Comparison of ENCODE assay signal across 9 cellular contexts in the genomic region with DNA sequence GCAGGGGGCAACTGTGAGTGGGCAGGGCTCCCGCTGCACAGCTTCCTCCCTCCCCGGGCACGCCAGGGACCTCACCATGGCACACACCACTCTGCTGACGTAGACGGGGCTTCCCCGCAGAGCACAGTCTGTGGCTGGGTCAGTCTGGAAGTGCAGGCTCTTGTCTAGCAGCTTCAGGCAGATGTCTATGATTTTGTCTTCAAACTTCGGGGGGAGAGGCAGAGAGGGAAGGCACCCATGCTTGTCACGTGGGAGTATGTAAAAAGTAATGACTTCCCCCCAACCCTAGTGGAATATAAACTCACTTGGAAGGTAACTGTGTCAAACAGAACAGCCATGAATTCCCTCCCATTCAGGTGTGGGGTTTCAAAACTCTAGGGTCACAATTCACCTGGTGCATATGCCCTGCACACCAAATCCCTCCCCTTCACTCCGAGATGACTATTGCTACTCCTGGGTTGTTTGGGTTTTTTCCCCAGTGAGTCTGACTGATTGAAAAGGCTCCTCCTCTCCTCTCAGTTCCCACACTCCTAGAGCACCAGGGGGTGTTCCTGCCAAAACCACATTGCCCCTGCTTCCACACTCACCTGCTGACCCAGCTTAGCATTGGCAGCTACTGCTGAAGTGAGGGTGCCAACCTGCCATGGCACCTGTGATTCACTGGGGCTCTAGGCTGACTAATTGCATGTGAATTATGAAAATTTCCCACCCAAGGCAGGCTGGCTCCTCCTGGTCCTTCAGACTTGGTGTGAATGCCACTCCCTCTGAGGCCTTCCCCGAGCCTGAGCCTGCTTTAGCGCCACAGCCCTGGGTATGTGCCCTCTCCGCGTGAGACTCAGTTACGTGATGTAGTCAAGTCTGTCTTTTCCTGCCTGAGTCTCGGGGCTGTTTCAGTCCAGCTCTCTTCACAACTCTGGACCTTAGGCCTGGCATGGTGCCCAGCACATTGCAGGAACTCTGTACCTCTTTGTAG. TPM values are rescaled to one million over a fixed set of nuclear protein-coding genes. Genes with fewer than 3 reads are reported as not detected.
DNase-seq lines count a peak whose midpoint lies in the region; ATAC-seq, FAIRE-seq and TF ChIP-seq lines count a peak whose summit lies in the region.
"Had no signal": no experiment of that assay in that cellular context is flagged by ENCODE, and none has a peak within 500 bp of the region (broad histone marks: within the 10 kb centered on the region; RNA-seq: fewer than 3 reads in every experiment).

No MANE protein-coding gene starts in this region.

- peak; percentile 20 for TF ChIP-seq POLR2A in GM19193 (IDR thresholded peaks at IDR 0.05; ENCODE audit: extremely low read depth, insufficient read depth, insufficient read length)

- peak; percentile 23 for FAIRE-seq in bronchial epithelial cell (lab: Jason Lieb, UNC)

- H3K9me3 ChIP-seq in psoas muscle: no peaks in the 10 kb centered on the region

- H3K27me3 ChIP-seq in bronchial epithelial cell (ENCODE audit: control insufficient read depth, insufficient read depth, low read length) (no peaks in the 10 kb centered on the region), psoas muscle (ENCODE audit: insufficient read depth in 3 of 3, low read length in 2 of 3) (no peaks in the 10 kb centered on the region)

- WGBS in psoas muscle, 3 donors: 59 to 71% (median 64%) methylated on average over 15 of the region's 15 CpGs

- intact Hi-C loops in psoas muscle (cut with DNase I): no loop called here

- H3K36me3 ChIP-seq in bronchial epithelial cell (ENCODE audit: control insufficient read depth, insufficient read depth, low read length) (no peaks in the 10 kb centered on the region), psoas muscle (ENCODE audit: insufficient read depth in 1 of 2, low read depth in 1 of 2) (no peaks in the 10 kb centered on the region)

- H3K4me1 ChIP-seq in psoas muscle: no peaks in the 10 kb centered on the region

- peak; percentile 62 to 90 (median 78) for ATAC-seq in psoas muscle

- H3K27ac ChIP-seq in psoas muscle: no peak overlapping the region

- DNase-seq in A172 (ENCODE audit: low spot score) (peak; percentile 96), HPDE6-E6E7 (ENCODE audit: extremely low spot score) (peak; percentile 75), bronchial epithelial cell (ENCODE audit: low read depth) (peak; percentile 94), psoas muscle (peak in 1 of 2 donors; percentile 63), GM03348 (ENCODE audit: low spot score) (no peak), C1 segment of cervical spinal cord (lab: John Stamatoyannopoulos, UW) (no peak), SW 1271 (lab: John Stamatoyannopoulos, UW) (no peak)

- TF ChIP-seq CTCF in bronchial epithelial cell (IDR thresholded peaks at IDR 0.05; ENCODE audit: insufficient read depth, low read length, severe bottlenecking) (no peak), psoas muscle (IDR thresholded peaks at IDR 0.05) (no peak)

- H3K4me3 ChIP-seq in bronchial epithelial cell (ENCODE audit: low read depth, low read length): no peak overlapping the region
- no peak overlapping the region for H3K4me3 ChIP-seq in psoas muscle

RNA-seq across cellular contexts. Expression of a gene that starts 13.0 kb away (rescaled TPM):
- total RNA-seq in A172 (2014; rRNA removed; shearing (Covaris generic)): 0.14 TPM in 1 of 2 replicates, not detected in the other
- total RNA-seq in bronchial epithelial cell (under 0.01 and 1.8 TPM in 2 replicates), psoas muscle (under 1 TPM in 1 of 4 donors, not detected in 3; 0.78 TPM)
- under 1 TPM in 2 of 3 donors, not detected in 1; 0.03 to 0.06 TPM for polyA plus RNA-seq in psoas muscle
- total RNA-seq: activated CD8-positive, alpha-beta memory T cell treated with anti-CD3 and anti-CD28 coated beads for 36 hours had no signal

RNA-seq across cellular contexts. Expression of a gene that starts 32.9 kb away (rescaled TPM):
- not detected in 2 replicates for total RNA-seq in A172 (2014; rRNA removed; shearing (Covaris generic))
- total RNA-seq in bronchial epithelial cell: not detected in 2 replicates
- under 1 TPM in 1 of 4 donors, not detected in 3; 0.52 TPM for total RNA-seq in psoas muscle
- not detected for polyA plus RNA-seq in psoas muscle
- total RNA-seq: activated CD8-positive, alpha-beta memory T cell treated with anti-CD3 and anti-CD28 coated beads for 36 hours had no signal

RNA-seq across cellular contexts. Expression of a gene that starts 48.3 kb away (rescaled TPM):
- not detected in 2 replicates for total RNA-seq in A172 (2014; rRNA removed; shearing (Covaris generic))
- not detected in 2 replicates for total RNA-seq in bronchial epithelial cell
- 1 to 10 TPM in 1 of 4 donors, under 1 TPM in 1, not detected in 2; 0.86 to 4.8 TPM for total RNA-seq in psoas muscle
- under 1 TPM; 0.08 to 0.14 (median 0.11) TPM for polyA plus RNA-seq in psoas muscle
- total RNA-seq: activated CD8-positive, alpha-beta memory T cell treated with anti-CD3 and anti-CD28 coated beads for 36 hours had no signal

Comparison
In these comparisons a context has a peak if more than half of its experiments do, and no peak if none do; other contexts are left out.
1. DNase-seq: peak in A172 (single experiment), HPDE6-E6E7 (single experiment) and bronchial epithelial cell (single experiment); none in GM03348 (single experiment), C1 segment of cervical spinal cord (0 of 14) and SW 1271 (0 of 2).